ENCODE assay signal across 8 cellular contexts in genomic region chr9:136847827-136848392, GRCh38. TPM values are rescaled to one million over a fixed set of nuclear protein-coding genes. Genes with fewer than 3 reads are reported as not detected.
DNase-seq lines count a peak whose midpoint lies in the region; ATAC-seq, FAIRE-seq and TF ChIP-seq lines count a peak whose summit lies in the region.

No MANE protein-coding gene starts in this region.

- TF ChIP-seq CTCF in AG04449 (IDR thresholded peaks at IDR 0.05; ENCODE audit: insufficient read depth, low read length, missing control alignments), result no peak
- no peak for TF ChIP-seq CTCF in liver (IDR thresholded peaks at IDR 0.05; ENCODE audit: low read depth, low read length, missing input control)

- POLR2A ChIA-PET in AG04449 (lab: Yijun Ruan, JAX), result interaction anchor here (0.6 to 1.8 kb wide), 9 partner anchors 10 to 187 kb away, joined by 3 to 8 read pairs (median 3); partner anchors contain the start of genes CLIC3 and EDF1

- peak in 1 of 2 donors; percentile 45 for TF ChIP-seq RAD21 in liver (IDR thresholded peaks at IDR 0.05)

- ATAC-seq in activated CD4-positive, CD25-positive, alpha-beta regulatory T cell treated with anti-CD3 and anti-CD28 coated beads, Interleukin-2, amount 50 U/mL, for 24 hours, result peak; percentile 18 to 33

- DNase-seq in AG04449 (ENCODE audit: low read depth, low spot score) (peak; percentile 9), GM19239 (ENCODE audit: insufficient read length, low spot score) (peak; percentile 91), NCI-H2227 treated with DMSO at 0.1 percent for 48 hours (lab: John Stamatoyannopoulos, UW) (peak; percentile 28), KG1 (lab: John Stamatoyannopoulos, UW) (no peak)
- DNase-seq in stimulated activated CD4-positive, alpha-beta T cell treated with anti-CD3 and anti-CD28 coated beads, TNF-alpha, amount 100 ng/mL, for 4 hours (ENCODE audit: low read depth in 3 of 3), result peak in 2 of 3 experiments; percentile 47 to 51

- H3K36me3 ChIP-seq in liver (ENCODE audit: control insufficient read depth in 4 of 4, insufficient read depth in 3 of 4, low read depth in 1 of 4, low read length in 3 of 4), result peaks cover 0 to 2% (median 0%) of the 10 kb centered on the region in 4 donors

- peaks cover 22 to 59% (median 47%) of the 10 kb centered on the region in 4 donors for H3K4me1 ChIP-seq in liver (ENCODE audit: control insufficient read depth in 4 of 4, insufficient read depth in 4 of 4, low read length in 3 of 4)

- H3K27me3 ChIP-seq in liver (ENCODE audit: control insufficient read depth in 4 of 4, insufficient read depth in 4 of 4, low read length in 3 of 4), result no peaks in the 10 kb centered on the region

- H3K9me3 ChIP-seq in liver (ENCODE audit: control insufficient read depth in 4 of 4, low read length in 3 of 4), result peaks cover 0 to 3% (median 0%) of the 10 kb centered on the region in 4 donors

- peak overlapping the region; percentile 35 to 68 for H3K9ac ChIP-seq in liver (ENCODE audit: low read depth in 1 of 2, low read length in 2 of 2)

- FAIRE-seq in GM19239 (lab: Jason Lieb, UNC), result peak; percentile 91

- H3K4me3 ChIP-seq in AG04449 (ENCODE audit: low read depth, low read length) (peak overlapping the region; percentile 97), liver (ENCODE audit: low read depth in 1 of 3, low read length in 3 of 3) (peak overlapping the region; percentile 73 to 92 (median 83))

- WGBS in liver, result under 1% methylated on average over 48 of the region's 48 CpGs

- H3K27ac ChIP-seq in cingulate gyrus (ENCODE audit: low read depth, low read length) (peak overlapping the region; percentile 90), liver (ENCODE audit: low read depth in 1 of 2, low read length in 2 of 2) (peak overlapping the region; percentile 83 to 91)

- CTCF ChIA-PET in AG04449 (lab: Yijun Ruan, JAX), result interaction anchor here (1.3 to 1.6 kb wide), 4 partner anchors 56 to 208 kb away, joined by 3 to 8 read pairs (median 4); partner anchors contain the start of gene NPDC1

TF ChIP-seq in liver, 16 proteins besides CTCF, POLR2A, EP300 and RAD21:
- no peak for TF ChIP-seq JUND (IDR thresholded peaks at IDR 0.05)
- peak; percentile 66 for TF ChIP-seq REST (IDR thresholded peaks at IDR 0.05)
- TF ChIP-seq YY1 (IDR thresholded peaks at IDR 0.05), result no peak
- no peak for TF ChIP-seq FOXA2 (IDR thresholded peaks at IDR 0.05)
- TF ChIP-seq RXRA (IDR thresholded peaks at IDR 0.05), result peak in 1 of 2 donors; percentile 50
- peak; percentile 60 for TF ChIP-seq SP1 (IDR thresholded peaks at IDR 0.05)
- no peak for TF ChIP-seq ZBTB33 (IDR thresholded peaks at IDR 0.05)
- no peak for TF ChIP-seq FOXA1 (IDR thresholded peaks at IDR 0.05)
- TF ChIP-seq GABPA (IDR thresholded peaks at IDR 0.05 in 1 of 2, conservative IDR thresholded peaks at IDR 0.05 in 1 of 2), result no peak
- peak in 1 of 2 donors; percentile 9 for TF ChIP-seq HNF4A (conservative IDR thresholded peaks at IDR 0.05)
TF ChIP-seq in liver: peak in this region for 4.

RNA-seq across cellular contexts. Expression of gene PHPT1, which starts 1.3 kb away (rescaled TPM):
- total RNA-seq in liver, result 10 to 100 TPM; 23.2 to 40.4 TPM
- 10 to 100 TPM; 44.2 to 83.1 TPM for polyA plus RNA-seq in liver

RNA-seq across cellular contexts. Expression of gene MAMDC4, which starts 4.2 kb away (rescaled TPM):
- 1 to 10 TPM; 4.0 to 8.1 TPM for total RNA-seq in liver
- polyA plus RNA-seq in liver, result 1 to 10 TPM; 2.4 to 3.9 TPM

RNA-seq across cellular contexts. Expression of gene AJM1, which starts 5.6 kb away (rescaled TPM):
- 1 to 10 TPM in 1 of 2 donors, under 1 TPM in 1; 0.56 to 2.3 TPM for total RNA-seq in liver
- 1 to 10 TPM in 1 of 2 donors, under 1 TPM in 1; 0.61 to 1.0 TPM for polyA plus RNA-seq in liver

RNA-seq across cellular contexts. Expression of gene EDF1, which starts 18.2 kb away (rescaled TPM):
- 100 to 1,000 TPM; 123 to 248 TPM for total RNA-seq in liver
- polyA plus RNA-seq in liver, result 100 to 1,000 TPM; 289 to 513 TPM

RNA-seq across cellular contexts. Expression of gene TRAF2, which starts 38.4 kb away (rescaled TPM):
- total RNA-seq in liver, result 10 to 100 TPM in 1 of 2 donors, 1 to 10 TPM in 1; 7.5 to 14.9 TPM
- polyA plus RNA-seq in liver, result 1 to 10 TPM; 4.7 to 6.1 TPM
